ENCODE assay signal across 14 cellular contexts in the genomic region with DNA sequence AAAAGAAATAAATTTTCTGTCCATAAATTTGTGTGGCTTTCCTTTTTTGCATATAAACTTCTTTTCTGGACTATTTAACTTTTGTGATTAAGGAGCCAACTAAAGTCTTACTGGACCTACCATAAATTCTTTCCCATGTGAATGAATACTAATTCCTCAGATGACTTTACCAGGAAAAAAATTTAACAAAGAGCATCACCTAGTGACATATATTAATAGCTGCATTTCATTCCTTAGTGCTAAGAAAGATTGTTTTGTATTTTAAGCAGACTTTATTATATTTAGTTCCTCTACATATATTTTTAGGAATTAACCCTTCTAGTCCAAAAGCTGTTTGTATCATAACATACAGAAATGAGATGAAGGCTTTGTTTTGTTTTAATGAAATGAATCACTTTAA.
A peak's percentile ranks its signal among the peaks of the same experiment; 100 is the strongest.
DNase-seq lines count a peak whose midpoint lies in the region; ATAC-seq and TF ChIP-seq lines count a peak whose summit lies in the region.
"Had no signal": no experiment of that assay in that cellular context is flagged by ENCODE, and none has a peak within 500 bp of the region (broad histone marks: within the 10 kb centered on the region; RNA-seq: fewer than 3 reads in every experiment).

No MANE protein-coding gene starts in this region.

- TF ChIP-seq CTCF in cardiac muscle cell (IDR thresholded peaks at IDR 0.05; ENCODE audit: low read depth, low read length) (peak; percentile 24), PC-9 (conservative IDR thresholded peaks at IDR 0.05) (peak; percentile 47; the same call in 1 of the 2 replicates), esophagus squamous epithelium (IDR thresholded peaks at IDR 0.05) (peak in 5 of 6 experiments; percentile 22 to 67 (median 27)), upper lobe of right lung (IDR thresholded peaks at IDR 0.05) (peak; percentile 25), type B pancreatic cell (conservative IDR thresholded peaks at IDR 0.05) (no peak), WERI-Rb-1 (IDR thresholded peaks at IDR 0.05; ENCODE audit: low read depth, low read length) (no peak)

- CTCF ChIA-PET in PC-9 (lab: Charles Lee), result interaction anchor here (1.2 kb wide), 1 partner anchor 169 kb away, joined by 3 read pairs; no protein-coding TSS in a partner anchor

- H3K36me3 Mint-ChIP-seq in type B pancreatic cell, result peaks cover 16% of the 10 kb centered on the region

- DNase-seq in cardiac muscle cell (ENCODE audit: low read depth in 1 of 2, low spot score in 1 of 2) (peak in 1 of 2 donors; percentile 14), Right ventricle myocardium inferior (ENCODE audit: missing footprints) (no peak), PC-9 (no peak), esophagus squamous epithelium (lab: John Stamatoyannopoulos, UW) (no peak), upper lobe of right lung (no peak), type B pancreatic cell (ENCODE audit: extremely low spot score, unreplicated experiment) (no peak), NCI-H1417 (lab: John Stamatoyannopoulos, UW) (no peak), WERI-Rb-1 (no peak)
- DNase-seq: activated CD4-positive, alpha-beta T cell treated with anti-CD3 and anti-CD28 coated beads, Interleukin-2, amount 50 U/mL, for 4 hours; effector CD8-positive, alpha-beta T cell; H7; NCI-H510A had no signal

- H3K36me3 ChIP-seq in cardiac muscle cell (peaks cover 7% of the 10 kb centered on the region), PC-9 (ENCODE audit: low read depth) (peaks cover 5% of the 10 kb centered on the region; the same call in 1 of the 2 replicates), esophagus squamous epithelium (peaks cover 0 to 34% (median 0%) of the 10 kb centered on the region in 3 donors), upper lobe of right lung (peaks cover 24% of the 10 kb centered on the region), WERI-Rb-1 (peaks cover 4% of the 10 kb centered on the region)

- H3K4me3 ChIP-seq in cardiac muscle cell, result no peak overlapping the region
- H3K4me3 ChIP-seq in PC-9, result no peak overlapping the region
- H3K4me3 ChIP-seq in esophagus squamous epithelium, result no peak overlapping the region
- H3K4me3 ChIP-seq in upper lobe of right lung, result no peak overlapping the region
- no peak overlapping the region for H3K4me3 ChIP-seq in WERI-Rb-1 (ENCODE audit: low read depth, low read length)
- H3K4me3 ChIP-seq: smooth muscle cell had no signal

- no peaks in the 10 kb centered on the region for H3K27me3 ChIP-seq in cardiac muscle cell
- H3K27me3 ChIP-seq in PC-9 (ENCODE audit: insufficient read depth, low read depth), result no peaks in the 10 kb centered on the region
- no peaks in the 10 kb centered on the region for H3K27me3 ChIP-seq in esophagus squamous epithelium
- H3K27me3 ChIP-seq in upper lobe of right lung, result no peaks in the 10 kb centered on the region
- H3K27me3 ChIP-seq in WERI-Rb-1 (ENCODE audit: insufficient read depth, low read depth, severe bottlenecking), result no peaks in the 10 kb centered on the region

- no peaks in the 10 kb centered on the region for H3K9me2 ChIP-seq in PC-9 (ENCODE audit: insufficient read depth)

- H3K27me3 Mint-ChIP-seq in type B pancreatic cell, result no peaks in the 10 kb centered on the region
- H3K27me3 Mint-ChIP-seq: activated naive CD4-positive, alpha-beta T cell treated with anti-CD3 and anti-CD28 coated beads, Interleukin-2, amount 50 U/mL, for 24 hours had no signal

- H3K4me1 Mint-ChIP-seq in type B pancreatic cell (ENCODE audit: unreplicated experiment), result no peaks in the 10 kb centered on the region
- H3K4me1 Mint-ChIP-seq: activated naive CD4-positive, alpha-beta T cell treated with anti-CD3 and anti-CD28 coated beads, Interleukin-2, amount 50 U/mL, for 24 hours had no signal

- no TSS peak for BruUV-seq in PC-9 (replicated peaks; lab: Mats Ljungman, UMichigan)

- no peaks in the 10 kb centered on the region for H3K79me2 ChIP-seq in PC-9 (ENCODE audit: low read depth)

- POLR2A ChIA-PET in PC-9 (lab: Charles Lee; ENCODE audit: unreplicated experiment), result interaction anchor here (0.6 kb wide), 1 partner anchor 63 kb away, joined by 4 read pairs; no protein-coding TSS in a partner anchor

- no peak overlapping the region for H3K4me3 Mint-ChIP-seq in type B pancreatic cell
- H3K4me3 Mint-ChIP-seq: activated naive CD4-positive, alpha-beta T cell treated with anti-CD3 and anti-CD28 coated beads, Interleukin-2, amount 50 U/mL, for 24 hours had no signal

- intact Hi-C loops in Right ventricle myocardium inferior (cut with DNase I) (no loop called here), PC-9 (cut with micrococcal nuclease; ENCODE audit: unreplicated experiment) (loop anchor here (2.0 to 5.0 kb wide), 2 partner anchors 64 to 169 kb away; partner anchors contain the start of genes ABHD17B and C9orf85), esophagus squamous epithelium (cut with DNase I) (no loop called here), upper lobe of right lung (cut with DNase I) (no loop called here)

- H3F3A ChIP-seq in PC-9 (ENCODE audit: insufficient read depth, low read depth), result no peaks in the 10 kb centered on the region

- H3K4me1 ChIP-seq in cardiac muscle cell (ENCODE audit: low read depth), result peaks cover 7% of the 10 kb centered on the region
- no peaks in the 10 kb centered on the region for H3K4me1 ChIP-seq in PC-9 (replicated peaks; ENCODE audit: insufficient read depth)
- no peaks in the 10 kb centered on the region for H3K4me1 ChIP-seq in esophagus squamous epithelium
- no peaks in the 10 kb centered on the region for H3K4me1 ChIP-seq in upper lobe of right lung

- H3K27ac ChIP-seq in cardiac muscle cell (no peak overlapping the region), PC-9 (no peak overlapping the region), esophagus squamous epithelium (no peak overlapping the region), upper lobe of right lung (no peak overlapping the region), WERI-Rb-1 (no peak overlapping the region)

- no peak overlapping the region for H3K4me2 ChIP-seq in PC-9
- H3K4me2 ChIP-seq: smooth muscle cell had no signal

- no peaks in the 10 kb centered on the region for H3K9me3 ChIP-seq in cardiac muscle cell (ENCODE audit: low read depth)
- no peaks in the 10 kb centered on the region for H3K9me3 ChIP-seq in PC-9 (ENCODE audit: insufficient read depth, low read depth)
- H3K9me3 ChIP-seq in esophagus squamous epithelium, result no peaks in the 10 kb centered on the region
- no peaks in the 10 kb centered on the region for H3K9me3 ChIP-seq in upper lobe of right lung
- H3K9me3 ChIP-seq in WERI-Rb-1 (ENCODE audit: severe bottlenecking), result no peaks in the 10 kb centered on the region

- TF ChIP-seq POLR2A in esophagus squamous epithelium (IDR thresholded peaks at IDR 0.05), result no peak

- no peak for ATAC-seq in Right ventricle myocardium inferior
- no peak for ATAC-seq in upper lobe of right lung

- H3K27ac Mint-ChIP-seq in type B pancreatic cell, result no peak overlapping the region
- H3K27ac Mint-ChIP-seq: activated naive CD4-positive, alpha-beta T cell treated with anti-CD3 and anti-CD28 coated beads, Interleukin-2, amount 50 U/mL, for 24 hours had no signal

- H3K9me3 Mint-ChIP-seq in type B pancreatic cell, result no peaks in the 10 kb centered on the region
- H3K9me3 Mint-ChIP-seq: activated naive CD4-positive, alpha-beta T cell treated with anti-CD3 and anti-CD28 coated beads, Interleukin-2, amount 50 U/mL, for 24 hours had no signal

- H4K20me1 ChIP-seq in PC-9 (ENCODE audit: insufficient read depth), result no peaks in the 10 kb centered on the region

- H2AFZ ChIP-seq in PC-9, result no peak overlapping the region

Comparison
In these comparisons a context has a peak if more than half of its experiments do, and no peak if none do; other contexts are left out.
1. CTCF ChIP-seq: peak in cardiac muscle cell (single experiment), PC-9 (single experiment), esophagus squamous epithelium (5 of 6) and upper lobe of right lung (single experiment); none in type B pancreatic cell (single experiment) and WERI-Rb-1 (single experiment).